Comparison of ENCODE assay signal across 8 cellular contexts in the genomic region with DNA sequence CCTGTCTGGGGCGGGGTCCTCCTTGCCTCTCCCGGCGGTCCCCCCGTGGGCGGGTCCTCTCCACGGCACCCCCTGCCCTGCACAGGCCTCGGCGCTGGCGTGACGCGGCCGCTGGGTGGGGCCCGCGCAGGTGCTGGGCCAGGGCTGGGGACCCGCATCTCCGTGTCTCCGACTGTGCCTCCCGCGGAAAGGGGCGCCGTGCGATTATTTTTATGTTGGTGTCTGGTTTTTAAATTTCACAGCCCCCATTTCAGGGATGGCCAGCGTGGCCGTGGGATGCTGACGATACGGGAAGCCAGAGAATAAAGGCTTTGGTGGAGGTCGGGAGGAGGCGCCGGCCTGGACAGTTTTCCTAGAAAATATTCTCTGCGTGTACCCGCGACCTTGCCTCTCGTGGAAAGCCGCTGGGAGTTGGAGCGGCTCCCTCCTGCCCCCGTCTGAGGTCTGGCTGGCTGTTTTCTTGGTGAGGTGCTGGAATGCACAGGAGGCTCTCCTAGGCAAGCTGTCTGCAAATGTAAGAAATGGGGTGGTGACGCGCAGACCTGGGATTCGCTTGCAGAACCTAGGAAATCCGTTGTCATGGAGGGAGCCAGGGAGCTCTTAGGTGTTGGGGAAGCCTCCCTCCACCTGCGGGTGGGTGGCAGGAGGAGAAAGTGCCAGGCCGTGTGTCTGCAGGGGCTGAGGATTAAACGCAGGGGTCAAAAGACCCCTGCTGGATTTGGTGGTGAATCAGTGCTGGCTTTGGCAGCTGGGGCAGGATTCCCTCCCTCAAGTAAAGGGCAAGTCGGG. TPM values are rescaled to one million over a fixed set of nuclear protein-coding genes. Genes with fewer than 3 reads are reported as not detected.
A peak's percentile ranks its signal among the peaks of the same experiment; 100 is the strongest.
DNase-seq lines count a peak whose midpoint lies in the region; ATAC-seq, FAIRE-seq and TF ChIP-seq lines count a peak whose summit lies in the region.

No MANE protein-coding gene starts in this region.

- ATAC-seq in stimulated activated naive B cell treated with anti-CD40 and anti-IgM and Interleukin-4, amounts not matched to agents 10 μg/mL and 1 μg/mL and 100 μg/mL, for 72 hours (replicated peaks), result peak; percentile 31 to 66
- no peak for ATAC-seq in HG03280 (IDR thresholded peaks at IDR 0.05; ENCODE audit: unreplicated experiment)
- no peak for ATAC-seq in GM19467 (IDR thresholded peaks at IDR 0.05; ENCODE audit: unreplicated experiment)

- DNase-seq in bronchial epithelial cell (ENCODE audit: low read depth), result no peak
- DNase-seq in kidney tubule cell (ENCODE audit: low spot score), result peak; percentile 16
- DNase-seq in stimulated activated naive B cell treated with anti-CD40 and anti-IgM and Interleukin-4, amounts not matched to agents 10 μg/mL and 1 μg/mL and 100 μg/mL, for 72 hours, result no peak
- DNase-seq in immature natural killer cell, result no peak
- no peak for DNase-seq in HCEC 1CT

- peak overlapping the region; percentile 40 for H3K9ac ChIP-seq in HUES6 (ENCODE audit: low read length)

- peaks cover 13% of the 10 kb centered on the region for H3K4me1 ChIP-seq in HUES6 (ENCODE audit: control insufficient read depth, insufficient read depth, low read length)

- peak overlapping the region; percentile 42 for H3K27ac Mint-ChIP-seq in stimulated activated naive B cell treated with anti-CD40 and anti-IgM and Interleukin-4, amounts not matched to agents 10 μg/mL and 1 μg/mL and 100 μg/mL, for 72 hours
- H3K27ac Mint-ChIP-seq in immature natural killer cell, result no peak overlapping the region

- H3K27me3 ChIP-seq in HUES6 (ENCODE audit: control insufficient read depth, insufficient read depth, low read length), result peaks cover 58% of the 10 kb centered on the region
- H3K27me3 ChIP-seq in bronchial epithelial cell (ENCODE audit: control insufficient read depth, insufficient read depth, low read length), result peaks cover 17% of the 10 kb centered on the region

- H3K9me3 ChIP-seq in HUES6 (ENCODE audit: control insufficient read depth, insufficient read depth, low read depth, low read length), result no peaks in the 10 kb centered on the region

- H3K9me3 Mint-ChIP-seq in stimulated activated naive B cell treated with anti-CD40 and anti-IgM and Interleukin-4, amounts not matched to agents 10 μg/mL and 1 μg/mL and 100 μg/mL, for 72 hours, result no peaks in the 10 kb centered on the region
- no peaks in the 10 kb centered on the region for H3K9me3 Mint-ChIP-seq in immature natural killer cell

- H3K4me3 ChIP-seq in HUES6 (ENCODE audit: low read depth, low read length), result peak overlapping the region; percentile 58
- peak overlapping the region; percentile 24 for H3K4me3 ChIP-seq in bronchial epithelial cell (ENCODE audit: low read depth, low read length)

- H3K4me3 Mint-ChIP-seq in stimulated activated naive B cell treated with anti-CD40 and anti-IgM and Interleukin-4, amounts not matched to agents 10 μg/mL and 1 μg/mL and 100 μg/mL, for 72 hours, result peak overlapping the region; percentile 50 to 62
- peak overlapping the region in 1 of 5 donors; percentile 30 for H3K4me3 Mint-ChIP-seq in immature natural killer cell

- H3K27ac ChIP-seq in HUES6 (ENCODE audit: low read depth, low read length), result no peak overlapping the region

- peaks cover 69 to 83% of the 10 kb centered on the region in 2 donors for H3K27me3 Mint-ChIP-seq in stimulated activated naive B cell treated with anti-CD40 and anti-IgM and Interleukin-4, amounts not matched to agents 10 μg/mL and 1 μg/mL and 100 μg/mL, for 72 hours
- H3K27me3 Mint-ChIP-seq in immature natural killer cell (ENCODE audit: low read depth in 3 of 3), result peaks cover 6 to 26% (median 18%) of the 10 kb centered on the region in 3 donors

- no peaks in the 10 kb centered on the region for H3K36me3 Mint-ChIP-seq in stimulated activated naive B cell treated with anti-CD40 and anti-IgM and Interleukin-4, amounts not matched to agents 10 μg/mL and 1 μg/mL and 100 μg/mL, for 72 hours
- H3K36me3 Mint-ChIP-seq in immature natural killer cell, result no peaks in the 10 kb centered on the region

- H3K36me3 ChIP-seq in HUES6 (ENCODE audit: control insufficient read depth, insufficient read depth, low read length), result no peaks in the 10 kb centered on the region
- no peaks in the 10 kb centered on the region for H3K36me3 ChIP-seq in bronchial epithelial cell (ENCODE audit: control insufficient read depth, insufficient read depth, low read length)

- no peak for FAIRE-seq in bronchial epithelial cell (lab: Jason Lieb, UNC)

- H3K4me1 Mint-ChIP-seq in stimulated activated naive B cell treated with anti-CD40 and anti-IgM and Interleukin-4, amounts not matched to agents 10 μg/mL and 1 μg/mL and 100 μg/mL, for 72 hours, result peaks cover 9 to 10% of the 10 kb centered on the region in 2 donors
- H3K4me1 Mint-ChIP-seq in immature natural killer cell, result no peaks in the 10 kb centered on the region

- TF ChIP-seq CTCF in bronchial epithelial cell (IDR thresholded peaks at IDR 0.05; ENCODE audit: insufficient read depth, low read length, severe bottlenecking), result no peak

RNA-seq across cellular contexts. Expression of gene JAKMIP3, which starts 28.7 kb away (rescaled TPM):
- total RNA-seq in bronchial epithelial cell, result under 0.01 TPM in 1 of 2 replicates, not detected in the other
- polyA plus RNA-seq in immature natural killer cell, result not detected

RNA-seq across cellular contexts. Expression of gene BNIP3, which starts 55.4 kb away (rescaled TPM):
- total RNA-seq in bronchial epithelial cell, result 84.0 and 96.5 TPM in 2 replicates
- polyA plus RNA-seq in immature natural killer cell, result 10 to 100 TPM in 1 of 3 donors, 1 to 10 TPM in 2; 8.7 to 17.8 (median 9.0) TPM

Comparison
In these comparisons a context has a peak if more than half of its experiments do, and no peak if none do; other contexts are left out.
1. ATAC-seq: peak in stimulated activated naive B cell treated with anti-CD40 and anti-IgM and Interleukin-4, amounts not matched to agents 10 μg/mL and 1 μg/mL and 100 μg/mL, for 72 hours (2 of 2); none in HG03280 (single experiment) and GM19467 (single experiment).